19 cellular contexts compared by ENCODE assay signal in genomic region chr15:58222698-58223097, GRCh38.
A peak's percentile ranks its signal among the peaks of the same experiment; 100 is the strongest.
DNase-seq lines count a peak whose midpoint lies in the region; ATAC-seq and TF ChIP-seq lines count a peak whose summit lies in the region.
"Had no signal": no experiment of that assay in that cellular context is flagged by ENCODE, and none has a peak within 500 bp of the region (broad histone marks: within the 10 kb centered on the region; RNA-seq: fewer than 3 reads in every experiment).

No MANE protein-coding gene starts in this region.

- H3K14ac ChIP-seq in neuronal stem cell (ENCODE audit: low read length), result no peak overlapping the region

- no peak overlapping the region for H2BK120ac ChIP-seq in neuronal stem cell (ENCODE audit: low read depth, low read length)

- WGBS in neuronal stem cell (ENCODE audit: extremely low coverage in 2 of 2, insufficient read length in 2 of 2, insufficient replicate concordance in 1 of 2), 2 donors, result no CpG with 5 or more reads among the region's 1 CpG

- no peak overlapping the region for H3K4me3 ChIP-seq in LNCaP clone FGC (ENCODE audit: low read depth, low read length)
- H3K4me3 ChIP-seq in choroid plexus epithelial cell (ENCODE audit: low read depth, low read length), result no peak overlapping the region
- no peak overlapping the region for H3K4me3 ChIP-seq in neuronal stem cell (ENCODE audit: low read length in 2 of 2)
- H3K4me3 ChIP-seq: coronary artery, suprapubic skin had no signal

- H2AK5ac ChIP-seq in neuronal stem cell (ENCODE audit: low read depth, low read length), result no peak overlapping the region

- H3K9ac ChIP-seq in neuronal stem cell (ENCODE audit: low read depth, low read length, poor library complexity), result no peak overlapping the region

- no peaks in the 10 kb centered on the region for H3K36me3 ChIP-seq in neuronal stem cell (replicated peaks in 1 of 2; ENCODE audit: control insufficient read depth in 2 of 2, insufficient read depth in 2 of 2, low read length in 2 of 2)
- H3K36me3 ChIP-seq: suprapubic skin, WERI-Rb-1 had no signal

- H2BK15ac ChIP-seq in neuronal stem cell (ENCODE audit: low read length), result no peak overlapping the region

- H4K91ac ChIP-seq in neuronal stem cell (ENCODE audit: low read depth, low read length, poor library complexity), result no peak overlapping the region

- TF ChIP-seq CTCF in LNCaP clone FGC (IDR thresholded peaks at IDR 0.05; ENCODE audit: control insufficient read depth, extremely low read depth, insufficient read depth), result peak; percentile 30; the same call in 1 of the 2 replicates
- TF ChIP-seq CTCF in choroid plexus epithelial cell (conservative IDR thresholded peaks at IDR 0.05; ENCODE audit: low read depth, low read length), result no peak

- H3K27me3 ChIP-seq in neuronal stem cell (ENCODE audit: control insufficient read depth in 3 of 3, insufficient read depth in 3 of 3, low read depth in 1 of 3, low read length in 3 of 3), result no peaks in the 10 kb centered on the region
- H3K27me3 ChIP-seq: suprapubic skin had no signal

- H3K4me2 ChIP-seq in neuronal stem cell (ENCODE audit: insufficient read depth, low read length, poor library complexity, severe bottlenecking), result no peak overlapping the region

- H3K27me3 Mint-ChIP-seq in natural killer cell treated with Interleukin-12 subunit alpha and Interleukin-12 subunit beta and Interleukin-15 and Interleukin-18, amount 100 ng/mL, for 72 hours, result peaks cover 9 to 20% of the 10 kb centered on the region in 2 donors

- H3K4ac ChIP-seq in neuronal stem cell (ENCODE audit: low read length), result no peak overlapping the region

- no peak overlapping the region for H3K4me3 Mint-ChIP-seq in natural killer cell treated with Interleukin-12 subunit alpha and Interleukin-12 subunit beta and Interleukin-15 and Interleukin-18, amount 100 ng/mL, for 72 hours
- H3K4me3 Mint-ChIP-seq: activated CD8-positive, alpha-beta T cell treated with anti-CD3 and anti-CD28 coated beads, Interleukin-2, amount 10 ng/mL, durations not matched to agents 7 days and 5 days; activated T-helper 17 cell treated with anti-CD3 and anti-CD28 coated beads, Interleukin-2, amount 50 U/mL, for 72 hours; naive B cell had no signal

- peak; percentile 14 for DNase-seq in NCI-H1105 treated with DMSO at 0.1 percent for 48 hours (lab: John Stamatoyannopoulos, UW)
- no peak for DNase-seq in NCI-H1105 (lab: John Stamatoyannopoulos, UW)
- DNase-seq in LNCaP clone FGC (ENCODE audit: low read depth), result no peak
- DNase-seq in choroid plexus epithelial cell (ENCODE audit: low read depth), result peak; percentile 49
- no peak for DNase-seq in neuronal stem cell (ENCODE audit: low spot score)
- no peak for DNase-seq in stimulated activated naive CD4-positive, alpha-beta T cell treated with Interleukin-2 at 50 U/mL for 16 hours (lab: John Stamatoyannopoulos, UW)
- DNase-seq in natural killer cell treated with Interleukin-12 subunit alpha and Interleukin-12 subunit beta and Interleukin-15 and Interleukin-18, amount 100 ng/mL, for 72 hours (ENCODE audit: low spot score), result no peak
- DNase-seq: 8988T; activated CD8-positive, alpha-beta T cell treated with anti-CD3 and anti-CD28 coated beads, Interleukin-2, amount 10 ng/mL, durations not matched to agents 7 days and 5 days; GF-D8; hippocampal formation; naive B cell; NCI-H2227 treated with DMSO at 0.1 percent for 48 hours; WERI-Rb-1 had no signal

- no peaks in the 10 kb centered on the region for H3K9me3 Mint-ChIP-seq in natural killer cell treated with Interleukin-12 subunit alpha and Interleukin-12 subunit beta and Interleukin-15 and Interleukin-18, amount 100 ng/mL, for 72 hours
- H3K9me3 Mint-ChIP-seq: activated T-helper 17 cell treated with anti-CD3 and anti-CD28 coated beads, Interleukin-2, amount 50 U/mL, for 72 hours had no signal

- no peaks in the 10 kb centered on the region for H3K4me1 Mint-ChIP-seq in natural killer cell treated with Interleukin-12 subunit alpha and Interleukin-12 subunit beta and Interleukin-15 and Interleukin-18, amount 100 ng/mL, for 72 hours (ENCODE audit: low read depth in 2 of 2)
- H3K4me1 Mint-ChIP-seq: activated T-helper 17 cell treated with anti-CD3 and anti-CD28 coated beads, Interleukin-2, amount 50 U/mL, for 72 hours; naive B cell had no signal

- no peaks in the 10 kb centered on the region for H3K9me3 ChIP-seq in neuronal stem cell (replicated peaks in 1 of 2; ENCODE audit: control insufficient read depth in 2 of 2, insufficient read depth in 1 of 2, low read depth in 1 of 2, low read length in 2 of 2)
- H3K9me3 ChIP-seq: suprapubic skin had no signal

- no peak overlapping the region for H3K27ac Mint-ChIP-seq in natural killer cell treated with Interleukin-12 subunit alpha and Interleukin-12 subunit beta and Interleukin-15 and Interleukin-18, amount 100 ng/mL, for 72 hours
- H3K27ac Mint-ChIP-seq: activated CD8-positive, alpha-beta T cell treated with anti-CD3 and anti-CD28 coated beads, Interleukin-2, amount 10 ng/mL, durations not matched to agents 7 days and 5 days; activated T-helper 17 cell treated with anti-CD3 and anti-CD28 coated beads, Interleukin-2, amount 50 U/mL, for 72 hours; naive B cell had no signal

- H3K79me1 ChIP-seq in neuronal stem cell (ENCODE audit: low read depth, low read length), result no peaks in the 10 kb centered on the region

- H2AFZ ChIP-seq in neuronal stem cell (ENCODE audit: low read length), result peak overlapping the region; percentile 4

- no peaks in the 10 kb centered on the region for H3K36me3 Mint-ChIP-seq in natural killer cell treated with Interleukin-12 subunit alpha and Interleukin-12 subunit beta and Interleukin-15 and Interleukin-18, amount 100 ng/mL, for 72 hours
- H3K36me3 Mint-ChIP-seq: naive B cell had no signal

- no peak overlapping the region for H2BK5ac ChIP-seq in neuronal stem cell (ENCODE audit: low read length)

- H4K8ac ChIP-seq in neuronal stem cell (ENCODE audit: low read depth, low read length), result no peak overlapping the region

- ATAC-seq in GM19467 (IDR thresholded peaks at IDR 0.05; ENCODE audit: unreplicated experiment), result no peak
- ATAC-seq in natural killer cell treated with Interleukin-12 subunit alpha and Interleukin-12 subunit beta and Interleukin-15 and Interleukin-18, amount 100 ng/mL, for 72 hours, result no peak
- ATAC-seq: activated CD8-positive, alpha-beta T cell treated with anti-CD3 and anti-CD28 coated beads, Interleukin-2, amount 10 ng/mL, durations not matched to agents 7 days and 5 days; activated T-helper 17 cell treated with anti-CD3 and anti-CD28 coated beads, Interleukin-2, amount 50 U/mL, for 72 hours; esophagus mucosa had no signal

- H3K23ac ChIP-seq in neuronal stem cell (ENCODE audit: low read depth, low read length, poor library complexity), result no peak overlapping the region

- H2BK12ac ChIP-seq in neuronal stem cell (ENCODE audit: low read length), result no peak overlapping the region

- no peak overlapping the region for H3K27ac ChIP-seq in neuronal stem cell (replicated peaks; ENCODE audit: low read length)
- H3K27ac ChIP-seq: coronary artery, suprapubic skin, WERI-Rb-1 had no signal

- H3K18ac ChIP-seq in neuronal stem cell (ENCODE audit: low read length), result no peak overlapping the region

- no peaks in the 10 kb centered on the region for H3K4me1 ChIP-seq in neuronal stem cell (ENCODE audit: control insufficient read depth in 2 of 2, insufficient read depth in 1 of 2, low read depth in 1 of 2, low read length in 2 of 2)

Comparison
In these comparisons a context has a peak if more than half of its experiments do, and no peak if none do; other contexts are left out.
1. DNase-seq: peak in NCI-H1105 treated with DMSO at 0.1 percent for 48 hours (single experiment) and choroid plexus epithelial cell (single experiment); none in NCI-H1105 (single experiment), LNCaP clone FGC (single experiment), neuronal stem cell (single experiment), stimulated activated naive CD4-positive, alpha-beta T cell treated with Interleukin-2 at 50 U/mL for 16 hours (single experiment) and natural killer cell treated with Interleukin-12 subunit alpha and Interleukin-12 subunit beta and Interleukin-15 and Interleukin-18, amount 100 ng/mL, for 72 hours (single experiment).